1 cellular context compared by ENCODE assay signal in genomic region chr6:111803804-111804203, GRCh38.
TF ChIP-seq lines count a peak whose summit lies in the region.

No MANE protein-coding gene starts in this region.

TF ChIP-seq in GM12878, 131 proteins besides CTCF, POLR2A, EP300 and RAD21 (continued from another document):
- TF ChIP-seq NKRF (conservative IDR thresholded peaks at IDR 0.05) (no peak), ZNF207 (IDR thresholded peaks at IDR 0.05; ENCODE audit: borderline replicate concordance) (no peak), SMARCA5 (IDR thresholded peaks at IDR 0.05) (0 out of 2 replicates have a peak, but pooled peaks have one; percentile 26), RUNX3 (IDR thresholded peaks at IDR 0.05; ENCODE audit: low read length) (peak; percentile 18; the same call in 1 of the 2 replicates), ZBTB11 (CRISPR knock-in tag; IDR thresholded peaks at IDR 0.05) (no peak)
TF ChIP-seq in GM12878: peak in this region for 3.
